ENCODE assay signal across 8 cellular contexts in genomic region chr1:22416555-22417454, GRCh38. TPM values are rescaled to one million over a fixed set of nuclear protein-coding genes. Genes with fewer than 3 reads are reported as not detected.
DNase-seq lines count a peak whose midpoint lies in the region; ATAC-seq and TF ChIP-seq lines count a peak whose summit lies in the region.

No MANE protein-coding gene starts in this region.

- TF ChIP-seq CTCF in GM12864 (IDR thresholded peaks at IDR 0.05; ENCODE audit: low read depth, low read length, missing control alignments): peak; percentile 95
- peak; percentile 96 for TF ChIP-seq CTCF in retinal pigment epithelial cell (conservative IDR thresholded peaks at IDR 0.05; ENCODE audit: low read depth, low read length)

- intact Hi-C loops in left ventricle myocardium superior (cut with micrococcal nuclease): no loop called here

- peak; percentile 53 for ATAC-seq in left ventricle myocardium superior
- ATAC-seq in GM19328 (IDR thresholded peaks at IDR 0.05; ENCODE audit: unreplicated experiment): no peak

- H3K4me3 ChIP-seq in GM12864 (ENCODE audit: low read depth, low read length) (no peak overlapping the region), retinal pigment epithelial cell (ENCODE audit: low read length) (no peak overlapping the region)

- DNase-seq in GM12864 (ENCODE audit: low read depth): peak; percentile 21
- peak; percentile 76 for DNase-seq in NCI-H1436 (lab: John Stamatoyannopoulos, UW)
- DNase-seq in SW 1271 (lab: John Stamatoyannopoulos, UW): peak; percentile 17 to 62
- DNase-seq in activated naive CD8-positive, alpha-beta T cell treated with anti-CD3 and anti-CD28 coated beads, Interleukin-2, amount 50 U/mL, for 16 hours (ENCODE audit: low read depth, low spot score): peak; percentile 42
- DNase-seq in left ventricle myocardium superior: peak; percentile 74
- no peak for DNase-seq in retinal pigment epithelial cell (ENCODE audit: low read depth)
- no peak for DNase-seq in GF-D8 (lab: John Stamatoyannopoulos, UW)

RNA-seq across cellular contexts. Expression of gene ZBTB40, which starts 34.8 kb away (rescaled TPM):
- 18.4 TPM for total RNA-seq in left ventricle myocardium superior

Comparison
In these comparisons a context has a peak if more than half of its experiments do, and no peak if none do; other contexts are left out.
1. DNase-seq: peak in GM12864 (single experiment), NCI-H1436 (single experiment), SW 1271 (2 of 2), activated naive CD8-positive, alpha-beta T cell treated with anti-CD3 and anti-CD28 coated beads, Interleukin-2, amount 50 U/mL, for 16 hours (single experiment) and left ventricle myocardium superior (single experiment); none in retinal pigment epithelial cell (single experiment) and GF-D8 (single experiment).